Comparison of ENCODE assay signal across 10 cellular contexts in the genomic region with DNA sequence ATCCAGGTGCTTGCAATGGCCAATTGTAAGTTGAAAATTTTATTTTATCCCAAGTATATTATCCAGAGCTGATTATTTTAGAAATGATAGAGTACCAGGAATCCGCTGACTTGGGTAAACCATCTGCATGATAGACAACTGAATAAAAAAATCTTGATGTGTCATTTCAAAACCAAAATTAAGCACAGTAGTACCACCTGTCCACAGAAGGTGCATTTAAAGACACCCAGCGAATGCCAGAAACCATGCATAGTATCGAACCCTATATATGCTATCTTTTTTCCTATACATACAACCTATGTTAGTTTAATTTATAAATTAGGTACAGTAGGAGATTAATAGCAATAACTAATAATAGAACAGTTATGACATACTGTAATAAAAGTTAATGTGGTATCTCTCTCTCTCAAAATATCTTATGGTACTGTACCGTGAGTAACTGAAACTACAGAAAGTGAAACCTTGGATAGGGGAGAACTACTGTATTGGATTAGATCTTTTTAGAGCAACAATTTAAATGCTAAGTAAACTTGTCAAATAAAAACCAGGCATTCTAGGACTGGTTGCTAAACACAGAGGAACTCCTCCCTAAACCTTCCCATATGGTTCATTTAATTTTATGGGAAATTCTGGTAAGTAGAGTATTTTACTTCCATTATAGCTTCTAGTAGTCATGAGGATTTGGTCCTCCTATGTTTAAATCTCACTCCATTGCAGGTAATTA. TPM values are rescaled to one million over a fixed set of nuclear protein-coding genes. Genes with fewer than 3 reads are reported as not detected.
DNase-seq lines count a peak whose midpoint lies in the region; ATAC-seq and TF ChIP-seq lines count a peak whose summit lies in the region.
"Had no signal": no experiment of that assay in that cellular context is flagged by ENCODE, and none has a peak within 500 bp of the region (broad histone marks: within the 10 kb centered on the region; RNA-seq: fewer than 3 reads in every experiment).

No MANE protein-coding gene starts in this region.

- peak; percentile 46 for ATAC-seq in GM21390 (IDR thresholded peaks at IDR 0.05; ENCODE audit: unreplicated experiment)

- no peak overlapping the region for H2AFZ ChIP-seq in OCI-LY1 (ENCODE audit: low read length)

- peaks cover 99% of the 10 kb centered on the region for H3K79me2 ChIP-seq in OCI-LY1 (ENCODE audit: insufficient read depth, low read length)

- TF ChIP-seq CTCF in OCI-LY1 (IDR thresholded peaks at IDR 0.05; ENCODE audit: low read length): no peak

- H3K9me3 ChIP-seq in OCI-LY1 (ENCODE audit: low read length): no peaks in the 10 kb centered on the region

- peaks cover 98% of the 10 kb centered on the region for H3K4me1 ChIP-seq in OCI-LY1 (ENCODE audit: insufficient read depth, low read length, severe bottlenecking)

- H3K9ac ChIP-seq in OCI-LY1 (ENCODE audit: low read length): peak overlapping the region; percentile 35; the same call in 1 of the 2 replicates

- peak overlapping the region; percentile 94 for H3K27ac ChIP-seq in OCI-LY1 (ENCODE audit: low read depth, low read length, poor library complexity, severe bottlenecking)

- no peaks in the 10 kb centered on the region for H3K9me2 ChIP-seq in OCI-LY1 (ENCODE audit: low read depth, low read length)

- H3F3A ChIP-seq in OCI-LY1 (ENCODE audit: insufficient read depth, low read length): no peaks in the 10 kb centered on the region; the same call in 1 of the 2 replicates

- H4K20me1 ChIP-seq in OCI-LY1 (ENCODE audit: insufficient read depth, low read length): no peaks in the 10 kb centered on the region

- peak overlapping the region; percentile 76 for H3K4me3 ChIP-seq in OCI-LY1 (ENCODE audit: low read depth, low read length, poor library complexity, severe bottlenecking)

- peak overlapping the region; percentile 65 for H3K4me2 ChIP-seq in OCI-LY1 (ENCODE audit: low read length)

- H3K36me3 ChIP-seq in OCI-LY1 (ENCODE audit: insufficient read depth, low read length): peaks cover 76% of the 10 kb centered on the region

- peak; percentile 24 for DNase-seq in GM04504 (ENCODE audit: low read depth)
- DNase-seq in lung microvascular endothelial cell (ENCODE audit: low read depth in 2 of 2): peak; percentile 11 to 17
- no peak for DNase-seq in LoVo (ENCODE audit: low spot score)
- no peak for DNase-seq in cortex of kidney (lab: John Stamatoyannopoulos, UW)
- no peak for DNase-seq in NCI-H1436 (lab: John Stamatoyannopoulos, UW)
- no peak for DNase-seq in NCI-H2029 (lab: John Stamatoyannopoulos, UW)
- DNase-seq: dermis blood vessel endothelial cell, NCI-H2107 had no signal

- H3K27me3 ChIP-seq in OCI-LY1 (ENCODE audit: insufficient read depth, low read length): no peaks in the 10 kb centered on the region

RNA-seq across cellular contexts. Expression of a gene that starts 6.3 kb away (rescaled TPM):
- 1.2 and 2.4 TPM in 2 replicates for total RNA-seq in lung microvascular endothelial cell

Comparison
In these comparisons a context has a peak if more than half of its experiments do, and no peak if none do; other contexts are left out.
1. DNase-seq: peak in GM04504 (single experiment) and lung microvascular endothelial cell (2 of 2); none in LoVo (single experiment), cortex of kidney (single experiment), NCI-H1436 (single experiment) and NCI-H2029 (single experiment).